In genomic region chr18:35040988-35041751, GRCh38 we compare ENCODE assay signal across 8 cellular contexts. TPM values are rescaled to one million over a fixed set of nuclear protein-coding genes. Genes with fewer than 3 reads are reported as not detected.
DNase-seq lines count a peak whose midpoint lies in the region; ATAC-seq and TF ChIP-seq lines count a peak whose summit lies in the region.

Gene MAPRE2 (plus strand): TSS chr18:35041413. CDS start chr18:35041540, 127 bp downstream.

- H3K27ac Mint-ChIP-seq in Calu3 (ENCODE audit: unreplicated experiment) (peak within 1 kb of the TSS; percentile 100), endothelial cell (ENCODE audit: unreplicated experiment) (peak within 1 kb of the TSS; percentile 95)

- peaks cover 21% of the 10 kb centered on the region for H3K36me3 Mint-ChIP-seq in Calu3 (ENCODE audit: insufficient read depth, unreplicated experiment)
- H3K36me3 Mint-ChIP-seq in endothelial cell (ENCODE audit: low read depth, unreplicated experiment) = peaks cover 4% of the 10 kb centered on the region

- peaks cover 26% of the 10 kb centered on the region for H3K4me1 Mint-ChIP-seq in Calu3 (ENCODE audit: low read depth, unreplicated experiment)
- H3K4me1 Mint-ChIP-seq in endothelial cell (ENCODE audit: unreplicated experiment) = peaks cover 62% of the 10 kb centered on the region

- H3K36me3 ChIP-seq in HUES64 (ENCODE audit: insufficient read depth, low read length) (no peaks in the 10 kb centered on the region), OCI-LY1 (ENCODE audit: insufficient read depth, low read length) (no peaks in the 10 kb centered on the region)

- no peaks in the 10 kb centered on the region for H4K20me1 ChIP-seq in OCI-LY1 (ENCODE audit: insufficient read depth, low read length)

- intact Hi-C loops in Calu3 (cut with micrococcal nuclease; ENCODE audit: unreplicated experiment) = loop anchor here (5.0 kb wide), 1 partner anchor 34 kb away; no protein-coding TSS in a partner anchor

- ATAC-seq in GM21447 (IDR thresholded peaks at IDR 0.05; ENCODE audit: unreplicated experiment) = peak; percentile 68

- H3K9me3 Mint-ChIP-seq in Calu3 (ENCODE audit: low read depth, unreplicated experiment) (no peaks in the 10 kb centered on the region), endothelial cell (ENCODE audit: unreplicated experiment) (no peaks in the 10 kb centered on the region)

- BruUV-seq in Calu3 (replicated peaks; lab: Mats Ljungman, UMichigan) = no TSS peak

- H3K27me3 Mint-ChIP-seq in Calu3 (ENCODE audit: unreplicated experiment) (no peaks in the 10 kb centered on the region), endothelial cell (ENCODE audit: unreplicated experiment) (peaks cover 4% of the 10 kb centered on the region)

- CTCF ChIA-PET in Calu3 (lab: Charles Lee) = interaction anchor here (0.6 to 1.9 kb wide), 4 partner anchors 35 to 345 kb away, joined by 3 to 7 read pairs (median 4); no protein-coding TSS in a partner anchor

- H3K27ac ChIP-seq in HUES64 (ENCODE audit: low read depth, low read length) = peak within 1 kb of the TSS; percentile 66
- peak within 1 kb of the TSS; percentile 95 for H3K27ac ChIP-seq in OCI-LY1 (ENCODE audit: low read depth, low read length, poor library complexity, severe bottlenecking)

- under 1% methylated on average over 52 of the region's 52 CpGs for WGBS in HUES64

- H3K9ac ChIP-seq in HUES64 (ENCODE audit: low read depth, low read length) (peak within 1 kb of the TSS; percentile 78), OCI-LY1 (ENCODE audit: low read length) (peak within 1 kb of the TSS; percentile 74)

- H3K4me3 Mint-ChIP-seq in Calu3 (ENCODE audit: low read depth, unreplicated experiment) (peak within 1 kb of the TSS; percentile 95), endothelial cell (ENCODE audit: unreplicated experiment) (peak within 1 kb of the TSS; percentile 94)

- H3K27me3 ChIP-seq in HUES64 (ENCODE audit: insufficient read depth, low read length) = no peaks in the 10 kb centered on the region
- H3K27me3 ChIP-seq in OCI-LY1 (ENCODE audit: insufficient read depth, low read length) = no peaks in the 10 kb centered on the region

- H3F3A ChIP-seq in OCI-LY1 (ENCODE audit: insufficient read depth, low read length) = no peaks in the 10 kb centered on the region

- H3K9me2 ChIP-seq in OCI-LY1 (ENCODE audit: low read depth, low read length) = no peaks in the 10 kb centered on the region

- peaks cover 46% of the 10 kb centered on the region for H3K79me2 ChIP-seq in OCI-LY1 (ENCODE audit: insufficient read depth, low read length)

- DNase-seq in Calu3 (peak; percentile 99), endothelial cell (ENCODE audit: low spot score) (peak; percentile 99), midbrain (lab: John Stamatoyannopoulos, UW) (peak; percentile 96)
- peak; percentile 99 for DNase-seq in activated CD8-positive, alpha-beta memory T cell treated with anti-CD3 and anti-CD28 coated beads, Interleukin-2, amount 50 U/mL, for 48 hours
- DNase-seq in stimulated activated CD8-positive, alpha-beta memory T cell treated with anti-CD3 and anti-CD28 coated beads, Interleukin-2, amount 100 ng/mL, for 1 hour (ENCODE audit: low read depth in 2 of 2) = peak; percentile 99 to 100

- peak within 1 kb of the TSS; percentile 44 for H2AFZ ChIP-seq in OCI-LY1 (ENCODE audit: low read length)

- TF ChIP-seq CTCF in Calu3 (IDR thresholded peaks at IDR 0.05; ENCODE audit: unreplicated experiment) (no peak), OCI-LY1 (IDR thresholded peaks at IDR 0.05; ENCODE audit: low read length) (no peak), endothelial cell (IDR thresholded peaks at IDR 0.05; ENCODE audit: unreplicated experiment) (no peak)

- H3K4me3 ChIP-seq in HUES64 (ENCODE audit: low read length) (peak within 1 kb of the TSS; percentile 90), OCI-LY1 (ENCODE audit: low read depth, low read length, poor library complexity, severe bottlenecking) (peak within 1 kb of the TSS; percentile 78)

- no peaks in the 10 kb centered on the region for H3K9me3 ChIP-seq in HUES64 (ENCODE audit: insufficient read depth, low read depth, low read length)
- peaks cover 5% of the 10 kb centered on the region; the same call in 1 of the 2 replicates for H3K9me3 ChIP-seq in OCI-LY1 (ENCODE audit: low read length)

- H3K4me2 ChIP-seq in OCI-LY1 (ENCODE audit: low read length) = peak within 1 kb of the TSS; percentile 78

- H3K4me1 ChIP-seq in HUES64 (ENCODE audit: insufficient read depth, low read length) (peaks cover 46% of the 10 kb centered on the region), OCI-LY1 (ENCODE audit: insufficient read depth, low read length, severe bottlenecking) (peaks cover 62% of the 10 kb centered on the region)

RNA-seq across cellular contexts. Expression of gene MAPRE2, which starts in this region (rescaled TPM):
- 31.4 and 32.9 TPM in 2 replicates for total RNA-seq in Calu3 (2022)
- polyA plus RNA-seq in HUES64 (2013, experiment 1 of 2) = 27.1 TPM
- polyA plus RNA-seq in HUES64 (2013, experiment 2 of 2) = 25.2 TPM
- total RNA-seq in endothelial cell (ENCODE audit: unreplicated experiment) = 73.0 TPM

Comparison
In these comparisons a context has a peak if more than half of its experiments do, and no peak if none do; other contexts are left out.
1. Peak in every context shown above with its lines: DNase-seq, ATAC-seq, H3K4me3 ChIP-seq and H3K27ac ChIP-seq.